ENCODE assay signal across 8 cellular contexts in the genomic region with DNA sequence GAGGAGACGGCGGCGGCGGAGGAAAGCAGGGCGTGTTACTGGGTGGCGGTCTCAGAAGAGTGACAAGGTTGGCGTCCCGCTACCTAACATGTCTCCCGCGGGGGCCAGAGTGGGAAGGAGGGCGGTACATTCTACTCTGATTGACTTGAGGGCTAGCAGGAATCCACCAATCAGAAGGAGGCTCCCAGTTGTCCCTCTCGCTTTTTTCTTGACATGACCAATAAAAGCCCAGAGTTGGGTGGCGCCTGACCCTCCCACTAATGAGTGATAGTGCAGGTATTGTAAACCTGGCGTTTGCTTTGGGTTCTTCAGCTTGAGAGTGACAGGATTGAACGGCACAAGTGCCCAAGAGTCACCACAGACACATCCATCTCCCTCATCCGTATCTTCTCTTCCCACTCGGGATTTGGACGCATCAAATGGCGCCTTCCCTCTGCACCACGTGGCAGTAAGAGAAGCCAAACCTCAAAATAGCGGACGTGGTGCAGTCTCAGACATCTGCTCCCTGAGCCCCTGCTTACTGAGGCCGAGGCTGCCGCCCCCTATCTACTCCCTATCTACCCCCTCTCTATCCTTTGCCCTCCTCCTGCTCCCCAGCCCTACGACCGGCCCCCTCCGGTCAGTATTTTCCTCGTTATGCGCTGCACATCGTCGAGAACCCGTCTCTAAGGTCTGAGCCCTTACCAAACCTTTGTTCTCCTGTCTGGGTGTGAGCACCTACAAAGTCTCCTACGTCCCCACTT. TPM values are rescaled to one million over a fixed set of nuclear protein-coding genes. Genes with fewer than 3 reads are reported as not detected.
DNase-seq lines count a peak whose midpoint lies in the region; ATAC-seq, FAIRE-seq and TF ChIP-seq lines count a peak whose summit lies in the region.

No MANE protein-coding gene starts in this region.

- FAIRE-seq in HepG2 (lab: Jason Lieb, UNC), result peak; percentile 96

- no peaks in the 10 kb centered on the region for H3K36me3 ChIP-seq in HepG2 (replicated peaks in 1 of 2; ENCODE audit: control insufficient read depth in 1 of 2, insufficient read depth in 2 of 2, low read length in 2 of 2)

- no peaks in the 10 kb centered on the region for H4K20me1 ChIP-seq in HepG2 (ENCODE audit: insufficient read depth, low read length)

- intact Hi-C loops in HepG2 (cut with micrococcal nuclease; ENCODE audit: unreplicated experiment), result loop anchor here (2.0 kb wide), 1 partner anchor 34 kb away; a partner anchor contains a TSS

- H3K4me3 ChIP-seq in HepG2 (replicated peaks in 1 of 3; ENCODE audit: insufficient read depth in 1 of 3, low read depth in 2 of 3, low read length in 3 of 3), result peak overlapping the region; percentile 61 to 93 (median 82)

- H3K4me2 ChIP-seq in HepG2 (ENCODE audit: low read depth, low read length), result peak overlapping the region; percentile 99

- H3K9ac ChIP-seq in HepG2 (ENCODE audit: insufficient read depth, low read depth, low read length), result peak overlapping the region; percentile 68

- POLR2A ChIA-PET in HepG2 (lab: Yijun Ruan, JAX), result interaction anchor here (1.0 to 2.6 kb wide), 13 partner anchors 9 to 379 kb away, joined by 3 to 17 read pairs (median 6); a partner anchor contains a TSS

- TSS peak; percentile 70 for BruUV-seq in HepG2 (replicated peaks; lab: Mats Ljungman, UMichigan)

- H3K27ac ChIP-seq in C4-2B (peak overlapping the region; percentile 86), HepG2 (ENCODE audit: extremely low read length, insufficient read depth, low read length) (peak overlapping the region; percentile 87)

- under 1% methylated on average over 33 of the region's 33 CpGs for WGBS in HepG2 (ENCODE audit: low lambda C conversion rate)

- TF ChIP-seq CTCF in C4-2B (conservative IDR thresholded peaks at IDR 0.05) (no peak), HepG2 (CRISPR knock-in tag; IDR thresholded peaks at IDR 0.05) (no peak; the same call in 1 of the 2 replicates)

- no peaks in the 10 kb centered on the region; a peak in 1 of 5 replicates for H3K27me3 ChIP-seq in HepG2 (ENCODE audit: control insufficient read depth in 1 of 2, insufficient read depth in 2 of 2, low read length in 2 of 2)

- ATAC-seq in GM19351 (IDR thresholded peaks at IDR 0.05; ENCODE audit: unreplicated experiment), result peak; percentile 85
- peak; percentile 87 for ATAC-seq in HG03520 (IDR thresholded peaks at IDR 0.05; ENCODE audit: unreplicated experiment)
- peak; percentile 90 for ATAC-seq in HepG2

- TF ChIP-seq POLR2A in HepG2 (IDR thresholded peaks at IDR 0.05; ENCODE audit: insufficient read depth in 1 of 2, low read depth in 2 of 2, low read length in 2 of 2), result peak; percentile 85 to 92

- H3K4me1 ChIP-seq in HepG2 (ENCODE audit: insufficient read depth, low read length), result peaks cover 19% of the 10 kb centered on the region

- in situ Hi-C loops in HepG2 (cut with HindIII; ENCODE audit: extremely low pct_ligation_motif_present, low pct_unique_long_range_greater_than_20kb), result no loop called here

- TF ChIP-seq EP300 in HepG2 (IDR thresholded peaks at IDR 0.05; ENCODE audit: low read depth in 2 of 2, low read length in 2 of 2) (no peak), HepG2 (CRISPR knock-in tag; IDR thresholded peaks at IDR 0.05; ENCODE audit: borderline replicate concordance) (no peak)

- peak overlapping the region; percentile 98 for H2AFZ ChIP-seq in HepG2 (ENCODE audit: low read length)

- no peaks in the 10 kb centered on the region for H3K79me2 ChIP-seq in HepG2 (ENCODE audit: insufficient read depth, low read length)

- no peak; the same call in 1 of the 2 replicates for TF ChIP-seq RAD21 in HepG2 (CRISPR knock-in tag; IDR thresholded peaks at IDR 0.05)

- CTCF ChIA-PET in HepG2 (lab: Yijun Ruan, JAX; ENCODE audit: low intra/inter-chr PET ratio, low total read pairs), result interaction anchor here (1.1 kb wide), 1 partner anchor 18 kb away, joined by 3 read pairs; no protein-coding TSS in a partner anchor

- peak; percentile 97 for DNase-seq in NCI-H526 treated with DMSO at 0.1 percent for 48 hours (lab: John Stamatoyannopoulos, UW)
- DNase-seq in activated CD4-positive, alpha-beta T cell treated with anti-CD3 and anti-CD28 coated beads, Interleukin-2, amount 50 U/mL, for 1 hour, result peak; percentile 83
- peak; percentile 98 for DNase-seq in dermis blood vessel endothelial cell
- DNase-seq in HepG2 (ENCODE audit: low spot score), result peak; percentile 100
- peak; percentile 81 for DNase-seq in stimulated activated CD4-positive, alpha-beta T cell treated with anti-CD3 and anti-CD28 coated beads, Interleukin-4, amount 100 ng/mL, for 1 hour

- no peaks in the 10 kb centered on the region for H3K9me3 ChIP-seq in HepG2 (ENCODE audit: low read length)

RNA-seq across cellular contexts. Expression of a gene that starts 0.7 kb away (rescaled TPM):
- total RNA-seq in dermis blood vessel endothelial cell, result 1.0 and 2.0 TPM in 2 replicates
- 3.4 and 5.0 TPM in 2 replicates for total RNA-seq in HepG2 (2016; rRNA removed; fragmentation: Illumina TruSeq; extraction: Trizol)
- total RNA-seq in HepG2 (2016; cell fraction: cytosol; rRNA removed; fragmentation: Illumina TruSeq; extraction: Trizol; ENCODE audit: low read depth), result 0.81 and 1.1 TPM in 2 replicates
- 3.5 and 5.4 TPM in 2 replicates for total RNA-seq in HepG2 (2016; cell fraction: insoluble cytoplasmic fraction; rRNA removed; fragmentation: Illumina TruSeq; extraction: Trizol)
- total RNA-seq in HepG2 (2016; cell fraction: membrane; rRNA removed; fragmentation: Illumina TruSeq; extraction: Trizol), result 2.5 and 2.7 TPM in 2 replicates
- total RNA-seq in HepG2 (2016; cell fraction: nucleus; rRNA removed; fragmentation: Illumina TruSeq; extraction: Trizol), result 5.8 and 7.4 TPM in 2 replicates
- 1.8 and 2.7 TPM in 2 replicates for polyA plus RNA-seq in HepG2 (2011; rRNA removed)
- polyA plus RNA-seq in HepG2 (2011; cell fraction: cytosol; rRNA removed), result 0.50 and 0.65 TPM in 2 replicates
- polyA plus RNA-seq in HepG2 (2011; cell fraction: nucleus; rRNA removed), result 2.8 and 3.2 TPM in 2 replicates
- 2.5 and 3.3 TPM in 2 replicates for polyA plus RNA-seq in HepG2 (2012)
- polyA plus RNA-seq in HepG2 (2016; cell fraction: cytosol; fragmentation: Illumina TruSeq; extraction: Trizol; ENCODE audit: low read depth), result 0.29 and 0.33 TPM in 2 replicates
- 6.6 and 9.6 TPM in 2 replicates for polyA plus RNA-seq in HepG2 (2016; cell fraction: insoluble cytoplasmic fraction; fragmentation: Illumina TruSeq; extraction: Trizol; ENCODE audit: low read depth)
- 1.2 TPM in 2 replicates for polyA plus RNA-seq in HepG2 (2016; cell fraction: membrane; fragmentation: Illumina TruSeq; extraction: Trizol; ENCODE audit: low read depth)
- 19.9 and 20.4 TPM in 2 replicates for polyA plus RNA-seq in HepG2 (2016; cell fraction: nucleus; fragmentation: Illumina TruSeq; extraction: Trizol; ENCODE audit: insufficient read depth, low read depth)
- 0.64 and 1.3 TPM in 2 replicates for polyA minus RNA-seq in HepG2 (2011; rRNA and poly(A)+ RNA removed; ENCODE audit: low replicate concordance)
- 0.70 and 0.89 TPM in 2 replicates for polyA minus RNA-seq in HepG2 (2011; cell fraction: cytosol; rRNA and poly(A)+ RNA removed)
- 5.8 TPM in 2 replicates for polyA minus RNA-seq in HepG2 (2011; cell fraction: nucleus; rRNA and poly(A)+ RNA removed)

RNA-seq across cellular contexts. Expression of a gene that starts 33.9 kb away (rescaled TPM):
- 160 and 219 TPM in 2 replicates for total RNA-seq in dermis blood vessel endothelial cell
- 340 and 437 TPM in 2 replicates for total RNA-seq in HepG2 (2016; rRNA removed; fragmentation: Illumina TruSeq; extraction: Trizol)
- 104 and 110 TPM in 2 replicates for total RNA-seq in HepG2 (2016; cell fraction: cytosol; rRNA removed; fragmentation: Illumina TruSeq; extraction: Trizol; ENCODE audit: low read depth)
- total RNA-seq in HepG2 (2016; cell fraction: insoluble cytoplasmic fraction; rRNA removed; fragmentation: Illumina TruSeq; extraction: Trizol), result 333 and 424 TPM in 2 replicates
- 151 and 155 TPM in 2 replicates for total RNA-seq in HepG2 (2016; cell fraction: membrane; rRNA removed; fragmentation: Illumina TruSeq; extraction: Trizol)
- total RNA-seq in HepG2 (2016; cell fraction: nucleus; rRNA removed; fragmentation: Illumina TruSeq; extraction: Trizol), result 146 and 161 TPM in 2 replicates
- 107 and 138 TPM in 2 replicates for polyA plus RNA-seq in HepG2 (2011; rRNA removed)
- polyA plus RNA-seq in HepG2 (2011; cell fraction: cytosol; rRNA removed), result 82.8 and 109 TPM in 2 replicates
- polyA plus RNA-seq in HepG2 (2011; cell fraction: nucleus; rRNA removed), result 37.1 and 40.4 TPM in 2 replicates
- 213 and 256 TPM in 2 replicates for polyA plus RNA-seq in HepG2 (2012)
- 49.7 and 50.6 TPM in 2 replicates for polyA plus RNA-seq in HepG2 (2016; cell fraction: cytosol; fragmentation: Illumina TruSeq; extraction: Trizol; ENCODE audit: low read depth)
- 353 and 356 TPM in 2 replicates for polyA plus RNA-seq in HepG2 (2016; cell fraction: insoluble cytoplasmic fraction; fragmentation: Illumina TruSeq; extraction: Trizol; ENCODE audit: low read depth)
- polyA plus RNA-seq in HepG2 (2016; cell fraction: membrane; fragmentation: Illumina TruSeq; extraction: Trizol; ENCODE audit: low read depth), result 70.7 and 79.2 TPM in 2 replicates
- 148 and 151 TPM in 2 replicates for polyA plus RNA-seq in HepG2 (2016; cell fraction: nucleus; fragmentation: Illumina TruSeq; extraction: Trizol; ENCODE audit: insufficient read depth, low read depth)
- polyA minus RNA-seq in HepG2 (2011; rRNA and poly(A)+ RNA removed; ENCODE audit: low replicate concordance), result 71.9 and 75.3 TPM in 2 replicates
- polyA minus RNA-seq in HepG2 (2011; cell fraction: cytosol; rRNA and poly(A)+ RNA removed), result 132 and 133 TPM in 2 replicates
- polyA minus RNA-seq in HepG2 (2011; cell fraction: nucleus; rRNA and poly(A)+ RNA removed), result 81.9 and 92.7 TPM in 2 replicates

RNA-seq across cellular contexts. Expression of a gene that starts 50.9 kb away (rescaled TPM):
- total RNA-seq in dermis blood vessel endothelial cell (35.4 and 52.2 TPM in 2 replicates), HepG2 (2016; rRNA removed; fragmentation: Illumina TruSeq; extraction: Trizol) (105 and 125 TPM in 2 replicates)
- total RNA-seq in HepG2 (2016; cell fraction: cytosol; rRNA removed; fragmentation: Illumina TruSeq; extraction: Trizol; ENCODE audit: low read depth), result 137 and 165 TPM in 2 replicates
- 102 and 125 TPM in 2 replicates for total RNA-seq in HepG2 (2016; cell fraction: insoluble cytoplasmic fraction; rRNA removed; fragmentation: Illumina TruSeq; extraction: Trizol)
- total RNA-seq in HepG2 (2016; cell fraction: membrane; rRNA removed; fragmentation: Illumina TruSeq; extraction: Trizol), result 133 and 151 TPM in 2 replicates
- 41.5 and 44.9 TPM in 2 replicates for total RNA-seq in HepG2 (2016; cell fraction: nucleus; rRNA removed; fragmentation: Illumina TruSeq; extraction: Trizol)
- polyA plus RNA-seq in HepG2 (2011; rRNA removed), result 22.8 and 25.7 TPM in 2 replicates
- polyA plus RNA-seq in HepG2 (2011; cell fraction: cytosol; rRNA removed), result 25.9 and 29.9 TPM in 2 replicates
- 12.0 and 12.6 TPM in 2 replicates for polyA plus RNA-seq in HepG2 (2011; cell fraction: nucleus; rRNA removed)
- 35.6 and 38.0 TPM in 2 replicates for polyA plus RNA-seq in HepG2 (2012)
- polyA plus RNA-seq in HepG2 (2016; cell fraction: cytosol; fragmentation: Illumina TruSeq; extraction: Trizol; ENCODE audit: low read depth), result 146 and 159 TPM in 2 replicates
- 125 and 128 TPM in 2 replicates for polyA plus RNA-seq in HepG2 (2016; cell fraction: insoluble cytoplasmic fraction; fragmentation: Illumina TruSeq; extraction: Trizol; ENCODE audit: low read depth)
- polyA plus RNA-seq in HepG2 (2016; cell fraction: membrane; fragmentation: Illumina TruSeq; extraction: Trizol; ENCODE audit: low read depth), result 113 and 115 TPM in 2 replicates
- 57.4 and 59.6 TPM in 2 replicates for polyA plus RNA-seq in HepG2 (2016; cell fraction: nucleus; fragmentation: Illumina TruSeq; extraction: Trizol; ENCODE audit: insufficient read depth, low read depth)
- 9.1 and 10.7 TPM in 2 replicates for polyA minus RNA-seq in HepG2 (2011; rRNA and poly(A)+ RNA removed; ENCODE audit: low replicate concordance)
- polyA minus RNA-seq in HepG2 (2011; cell fraction: cytosol; rRNA and poly(A)+ RNA removed), result 8.6 and 9.5 TPM in 2 replicates
- polyA minus RNA-seq in HepG2 (2011; cell fraction: nucleus; rRNA and poly(A)+ RNA removed), result 14.5 and 17.4 TPM in 2 replicates

Comparison
In these comparisons a context has a peak if more than half of its experiments do, and no peak if none do; other contexts are left out.
1. Peak in every context shown above with its lines: DNase-seq, ATAC-seq, H3K4me3 ChIP-seq and H3K27ac ChIP-seq.